In genomic region chr12:52032797-52033505, GRCh38 we compare ENCODE assay signal across 1 cellular context.
TF ChIP-seq lines count a peak whose summit lies in the region.

No MANE protein-coding gene starts in this region.

TF ChIP-seq in HepG2, 621 proteins besides CTCF, POLR2A, EP300 and RAD21 (continued from another document and continues in another):
- no peak for TF ChIP-seq ZBTB33 (CRISPR knock-in tag; IDR thresholded peaks at IDR 0.05)
- TF ChIP-seq ZBTB10 (CRISPR knock-in tag; IDR thresholded peaks at IDR 0.05; ENCODE audit: borderline replicate concordance): 0 out of 2 replicates have a peak, but pooled peaks have one; percentile 24
- TF ChIP-seq PHF20 (CRISPR knock-in tag; IDR thresholded peaks at IDR 0.05): 0 out of 2 replicates have a peak, but pooled peaks have one; percentile 36
- peak; percentile 88 for TF ChIP-seq ZNF687 (CRISPR knock-in tag; IDR thresholded peaks at IDR 0.05)
- TF ChIP-seq ZNF800 (CRISPR knock-in tag; IDR thresholded peaks at IDR 0.05): peak; percentile 46; the same call in 1 of the 2 replicates
- TF ChIP-seq ZNF441 (CRISPR knock-in tag; IDR thresholded peaks at IDR 0.05; ENCODE audit: borderline replicate concordance): no peak
- TF ChIP-seq SNAI1 (CRISPR knock-in tag; IDR thresholded peaks at IDR 0.05; ENCODE audit: borderline replicate concordance): 0 out of 2 replicates have a peak, but pooled peaks have one; percentile 34
- peak; percentile 52; the same call in 1 of the 2 replicates for TF ChIP-seq MYPOP (CRISPR knock-in tag; IDR thresholded peaks at IDR 0.05)
- peak; percentile 38; the same call in 1 of the 2 replicates for TF ChIP-seq SIN3A (IDR thresholded peaks at IDR 0.05; ENCODE audit: borderline replicate concordance, low read depth, low read length)
- peak; percentile 19 to 54; a peak in 3 of 4 replicates for TF ChIP-seq HMGXB4 (CRISPR knock-in tag; IDR thresholded peaks at IDR 0.05; ENCODE audit: borderline replicate concordance in 1 of 2, low read depth in 1 of 2)
- TF ChIP-seq ZFP41 (CRISPR knock-in tag; IDR thresholded peaks at IDR 0.05; ENCODE audit: borderline replicate concordance): no peak
- TF ChIP-seq SMYD3 (CRISPR knock-in tag; IDR thresholded peaks at IDR 0.05): no peak
- no peak for TF ChIP-seq ZNF10 (CRISPR knock-in tag; IDR thresholded peaks at IDR 0.05; ENCODE audit: borderline replicate concordance, low read depth)
- TF ChIP-seq ZNF382 (CRISPR knock-in tag; IDR thresholded peaks at IDR 0.05; ENCODE audit: borderline replicate concordance): no peak
- TF ChIP-seq ZBTB25 (CRISPR knock-in tag; IDR thresholded peaks at IDR 0.05): no peak
- 0 out of 2 replicates have a peak, but pooled peaks have one; percentile 26 for TF ChIP-seq FOXP4 (CRISPR knock-in tag; IDR thresholded peaks at IDR 0.05)
- 0 out of 2 replicates have a peak, but pooled peaks have one; percentile 8 for TF ChIP-seq ARNTL (CRISPR knock-in tag; IDR thresholded peaks at IDR 0.05)
- 0 out of 2 replicates have a peak, but pooled peaks have one; percentile 14 for TF ChIP-seq ZNF263 (CRISPR knock-in tag; IDR thresholded peaks at IDR 0.05)
- no peak for TF ChIP-seq MATR3 (CRISPR knock-in tag; IDR thresholded peaks at IDR 0.05)
- TF ChIP-seq GATAD1 (CRISPR knock-in tag; IDR thresholded peaks at IDR 0.05): peak; percentile 11; the same call in 1 of the 2 replicates
- TF ChIP-seq ZNF747 (CRISPR knock-in tag; IDR thresholded peaks at IDR 0.05; ENCODE audit: borderline replicate concordance): peak; percentile 25; the same call in 1 of the 2 replicates
- no peak for TF ChIP-seq FUBP1 (CRISPR knock-in tag; IDR thresholded peaks at IDR 0.05; ENCODE audit: borderline replicate concordance)
- peak; percentile 69 for TF ChIP-seq HDAC1 (CRISPR knock-in tag; IDR thresholded peaks at IDR 0.05)
- TF ChIP-seq RNF2 (conservative IDR thresholded peaks at IDR 0.05; ENCODE audit: low read depth): no peak
- peak; percentile 25; the same call in 1 of the 2 replicates for TF ChIP-seq YEATS2 (CRISPR knock-in tag; IDR thresholded peaks at IDR 0.05; ENCODE audit: borderline replicate concordance)
- no peak for TF ChIP-seq ZNF367 (CRISPR knock-in tag; IDR thresholded peaks at IDR 0.05; ENCODE audit: borderline replicate concordance)
- peak; percentile 54; the same call in 1 of the 2 replicates for TF ChIP-seq YEATS4 (CRISPR knock-in tag; IDR thresholded peaks at IDR 0.05; ENCODE audit: borderline replicate concordance)
